In the genomic region with DNA sequence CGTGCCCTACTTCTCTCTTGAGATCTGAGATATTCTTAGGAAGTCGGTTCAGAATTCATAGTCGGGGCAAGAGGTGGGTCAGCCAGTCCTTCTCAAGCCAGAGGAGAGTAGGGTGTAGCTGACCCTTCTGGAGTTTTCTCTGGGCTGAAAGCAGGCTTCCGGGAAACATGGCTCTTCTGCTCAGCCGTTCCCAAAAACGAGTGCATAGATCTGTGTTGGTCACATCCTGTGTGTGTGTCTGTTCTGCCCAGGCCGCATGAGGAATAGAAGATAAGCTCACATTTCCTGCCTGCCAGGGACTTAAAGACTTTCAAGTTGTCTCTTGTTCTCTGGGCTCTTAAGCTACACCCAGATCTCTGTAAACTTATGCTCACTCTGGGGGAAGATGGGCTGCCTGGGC, we compare ENCODE assay signal across 9 cellular contexts.
DNase-seq lines count a peak whose midpoint lies in the region; ATAC-seq and TF ChIP-seq lines count a peak whose summit lies in the region.
"Had no signal": no experiment of that assay in that cellular context is flagged by ENCODE, and none has a peak within 500 bp of the region (broad histone marks: within the 10 kb centered on the region; RNA-seq: fewer than 3 reads in every experiment).

No MANE protein-coding gene starts in this region.

- peak; percentile 24 to 56 (median 42) for ATAC-seq in heart left ventricle
- ATAC-seq in GM18907 (IDR thresholded peaks at IDR 0.05; ENCODE audit: unreplicated experiment) = no peak

- no peak for TF ChIP-seq POLR2A in heart left ventricle (IDR thresholded peaks at IDR 0.05)

- H3K27ac ChIP-seq in heart left ventricle = peak overlapping the region in 11 of 12 donors; percentile 21 to 85 (median 55)
- H3K27ac ChIP-seq in thymus (ENCODE audit: low read depth) = peak overlapping the region; percentile 82

- H3K27me3 ChIP-seq in heart left ventricle (no peaks in the 10 kb centered on the region), thymus (ENCODE audit: control insufficient read depth, insufficient read depth) (no peaks in the 10 kb centered on the region)
- H3K27me3 ChIP-seq: BE2C had no signal

- H3K4me3 ChIP-seq in heart left ventricle (no peak overlapping the region), thymus (ENCODE audit: low read length) (no peak overlapping the region)

- no peaks in the 10 kb centered on the region for H3K36me3 ChIP-seq in heart left ventricle
- no peaks in the 10 kb centered on the region for H3K36me3 ChIP-seq in thymus (ENCODE audit: control insufficient read depth, insufficient read depth)
- H3K36me3 ChIP-seq: BE2C had no signal

- in situ Hi-C loops in ACHN (cut with HindIII; ENCODE audit: low pct_ligation_motif_present, low pct_unique_long_range_greater_than_20kb, low sequenced_read_pairs) = no loop called here

- intact Hi-C loops in heart left ventricle (cut with DNase I) = loop anchor here in 2 of 10 donors (2.0 to 5.0 kb wide), 2 partner anchors 15 to 206 kb away; partner anchors contain the start of gene NRP1 (in 1 of the 2)

- H3K9me3 ChIP-seq in heart left ventricle (no peaks in the 10 kb centered on the region), thymus (ENCODE audit: control insufficient read depth) (no peaks in the 10 kb centered on the region)
- H3K9me3 ChIP-seq: BE2C had no signal

- no peak for TF ChIP-seq CTCF in heart left ventricle (IDR thresholded peaks at IDR 0.05)

- 38 to 62% (median 45%) methylated on average over 7 of the region's 7 CpGs for WGBS in heart left ventricle, 4 donors
- WGBS in thymus = 30% methylated on average over 7 of the region's 7 CpGs

- DNase-seq in activated T-cell treated with anti-CD3 and anti-CD28 coated beads, Interleukin-2, amount 50 U/mL, for 1 hour = peak; percentile 38
- DNase-seq in activated T-cell treated with anti-CD3 and anti-CD28 coated beads for 4 hours (no peak), heart left ventricle (peak in 3 of 5 donors; percentile 26 to 54 (median 28)), ACHN (no peak), pons (ENCODE audit: low spot score) (no peak)
- peak; percentile 35 for DNase-seq in activated CD4-positive, alpha-beta T cell treated with anti-CD3 and anti-CD28 coated beads, Interleukin-2, amount 50 U/mL, for 1 hour
- DNase-seq: BE2C had no signal

- peaks cover 0 to 52% (median 22%) of the 10 kb centered on the region in 12 donors for H3K4me1 ChIP-seq in heart left ventricle
- H3K4me1 ChIP-seq in thymus (ENCODE audit: control insufficient read depth, insufficient read depth, low read length) = no peaks in the 10 kb centered on the region
- H3K4me1 ChIP-seq: BE2C had no signal

Comparison
In these comparisons a context has a peak if more than half of its experiments do, and no peak if none do; other contexts are left out.
1. DNase-seq: peak in activated T-cell treated with anti-CD3 and anti-CD28 coated beads, Interleukin-2, amount 50 U/mL, for 1 hour (single experiment), activated CD4-positive, alpha-beta T cell treated with anti-CD3 and anti-CD28 coated beads, Interleukin-2, amount 50 U/mL, for 1 hour (single experiment) and heart left ventricle (3 of 5); none in activated T-cell treated with anti-CD3 and anti-CD28 coated beads for 4 hours (single experiment), ACHN (single experiment) and pons (single experiment).